Comparison of ENCODE assay signal across 8 cellular contexts in genomic region chr2:84022810-84023431, GRCh38.
A peak's percentile ranks its signal among the peaks of the same experiment; 100 is the strongest.
DNase-seq lines count a peak whose midpoint lies in the region; ATAC-seq, FAIRE-seq and TF ChIP-seq lines count a peak whose summit lies in the region.

No MANE protein-coding gene starts in this region.

- H3K4me2 ChIP-seq in keratinocyte (ENCODE audit: control insufficient read depth, extremely low read depth, insufficient read depth, low read depth, low read length), result no peak overlapping the region

- no peaks in the 10 kb centered on the region for H4K20me1 ChIP-seq in keratinocyte (ENCODE audit: control insufficient read depth, extremely low read depth, insufficient read depth, low read length)

- H3K27me3 ChIP-seq in CD4-positive, alpha-beta memory T cell (ENCODE audit: insufficient read depth, low read length), result no peaks in the 10 kb centered on the region
- H3K27me3 ChIP-seq in keratinocyte (ENCODE audit: control insufficient read depth, extremely low read depth, insufficient read depth, low read length), result no peaks in the 10 kb centered on the region

- FAIRE-seq in keratinocyte (lab: Jason Lieb, UNC), result peak; percentile 63

- DNase-seq in CD4-positive, alpha-beta memory T cell, result peak in 4 of 5 donors; percentile 4 to 18 (median 10)
- peak; percentile 9 to 18 for DNase-seq in NCI-H187 (lab: John Stamatoyannopoulos, UW)
- peak; percentile 28 for DNase-seq in activated CD8-positive, alpha-beta T cell treated with anti-CD3 and anti-CD28 coated beads, Interleukin-2, amount 10 ng/mL, durations not matched to agents 7 days and 5 days
- peak; percentile 5 for DNase-seq in keratinocyte (ENCODE audit: low read depth, low spot score)
- DNase-seq in activated CD8-positive, alpha-beta memory T cell treated with anti-CD3 and anti-CD28 coated beads, Interleukin-2, amount 50 U/mL, for 4 hours, result no peak

- dilution Hi-C loops in keratinocyte (cut with MboI; ENCODE audit: extremely low pct_ligation_motif_present, low sequenced_read_pairs), result no loop called here

- H3K9me3 ChIP-seq in CD4-positive, alpha-beta memory T cell (ENCODE audit: control insufficient read depth in 1 of 2, low read length in 2 of 2), result no peaks in the 10 kb centered on the region
- H3K9me3 ChIP-seq in keratinocyte (ENCODE audit: control insufficient read depth, low read depth, low read length), result no peaks in the 10 kb centered on the region

- no peak overlapping the region for H3K4me3 ChIP-seq in CD4-positive, alpha-beta memory T cell (ENCODE audit: low read length in 2 of 2)
- H3K4me3 ChIP-seq in keratinocyte (ENCODE audit: control insufficient read depth in 2 of 3, extremely low read depth in 1 of 3, insufficient read depth in 2 of 3, low read depth in 1 of 3, low read length in 3 of 3), result no peak overlapping the region

- no peak overlapping the region for H3K27ac Mint-ChIP-seq in CD4-positive, alpha-beta memory T cell
- no peak overlapping the region for H3K27ac Mint-ChIP-seq in activated CD8-positive, alpha-beta T cell treated with anti-CD3 and anti-CD28 coated beads, Interleukin-2, amount 10 ng/mL, durations not matched to agents 7 days and 5 days

- POLR2A ChIA-PET in CD4-positive, alpha-beta memory T cell (lab: Charles Lee; ENCODE audit: partially characterized antibody), result no interaction called here
- POLR2A ChIA-PET in activated CD8-positive, alpha-beta T cell treated with anti-CD3 and anti-CD28 coated beads, Interleukin-2, amount 10 ng/mL, durations not matched to agents 7 days and 5 days (lab: Charles Lee), result no interaction called here

- H3K9me3 Mint-ChIP-seq in CD4-positive, alpha-beta memory T cell, result peaks cover 0 to 2% (median 0%) of the 10 kb centered on the region in 8 donors
- H3K9me3 Mint-ChIP-seq in activated CD8-positive, alpha-beta T cell treated with anti-CD3 and anti-CD28 coated beads, Interleukin-2, amount 10 ng/mL, durations not matched to agents 7 days and 5 days (ENCODE audit: insufficient read depth), result no peaks in the 10 kb centered on the region

- TF ChIP-seq CTCF in keratinocyte (optimal IDR thresholded peaks at IDR 0.05 in 1 of 3, IDR thresholded peaks at IDR 0.05 in 1 of 3, conservative IDR thresholded peaks at IDR 0.05 in 1 of 3; ENCODE audit: extremely low read depth in 1 of 3, insufficient read depth in 2 of 3, low read length in 3 of 3), result peak in 2 of 3 experiments; percentile 68 to 88

- H3K79me2 ChIP-seq in keratinocyte (ENCODE audit: control insufficient read depth, insufficient read depth, low read length), result no peaks in the 10 kb centered on the region

- H3K4me1 ChIP-seq in CD4-positive, alpha-beta memory T cell (ENCODE audit: insufficient read depth, low read length), result no peaks in the 10 kb centered on the region
- no peaks in the 10 kb centered on the region for H3K4me1 ChIP-seq in keratinocyte (ENCODE audit: control insufficient read depth, extremely low read depth, insufficient read depth, low read length)

- intact Hi-C loops in CD4-positive, alpha-beta memory T cell (cut with micrococcal nuclease), result loop anchor here (1.0 kb wide), 1 partner anchor 280 kb away; no protein-coding TSS in a partner anchor

- H3K9me1 ChIP-seq in keratinocyte (ENCODE audit: control insufficient read depth, extremely low read depth, insufficient read depth, low read length), result no peaks in the 10 kb centered on the region

- no peak overlapping the region for H3K27ac ChIP-seq in CD4-positive, alpha-beta memory T cell (ENCODE audit: low read depth, low read length)
- H3K27ac ChIP-seq in keratinocyte (ENCODE audit: control insufficient read depth, insufficient read depth, low read length), result no peak overlapping the region

- CTCF ChIA-PET in CD4-positive, alpha-beta memory T cell (lab: Charles Lee; ENCODE audit: partially characterized antibody), result interaction anchor here (0.9 to 1.6 kb wide), 6 partner anchors 10 to 608 kb away, joined by 3 to 9 read pairs (median 4); no protein-coding TSS in a partner anchor
- CTCF ChIA-PET in activated CD8-positive, alpha-beta T cell treated with anti-CD3 and anti-CD28 coated beads, Interleukin-2, amount 10 ng/mL, durations not matched to agents 7 days and 5 days (lab: Charles Lee), result interaction anchor here (0.7 to 1.3 kb wide), 11 partner anchors 8 to 291 kb away, joined by 3 to 20 read pairs (median 3); no protein-coding TSS in a partner anchor

- H3K4me3 Mint-ChIP-seq in CD4-positive, alpha-beta memory T cell, result no peak overlapping the region
- H3K4me3 Mint-ChIP-seq in activated CD8-positive, alpha-beta T cell treated with anti-CD3 and anti-CD28 coated beads, Interleukin-2, amount 10 ng/mL, durations not matched to agents 7 days and 5 days, result no peak overlapping the region

- no peak overlapping the region for H2AFZ ChIP-seq in keratinocyte (ENCODE audit: control insufficient read depth, low read length)

- no peaks in the 10 kb centered on the region for H3K4me1 Mint-ChIP-seq in CD4-positive, alpha-beta memory T cell
- no peaks in the 10 kb centered on the region for H3K4me1 Mint-ChIP-seq in activated CD8-positive, alpha-beta T cell treated with anti-CD3 and anti-CD28 coated beads, Interleukin-2, amount 10 ng/mL, durations not matched to agents 7 days and 5 days (ENCODE audit: low read depth)

- peaks cover 2 to 4% of the 10 kb centered on the region in 2 donors for H3K27me3 Mint-ChIP-seq in CD4-positive, alpha-beta memory T cell
- no peaks in the 10 kb centered on the region for H3K27me3 Mint-ChIP-seq in activated CD8-positive, alpha-beta T cell treated with anti-CD3 and anti-CD28 coated beads, Interleukin-2, amount 10 ng/mL, durations not matched to agents 7 days and 5 days (ENCODE audit: low read depth)

- no peaks in the 10 kb centered on the region for H3K36me3 Mint-ChIP-seq in CD4-positive, alpha-beta memory T cell
- no peaks in the 10 kb centered on the region for H3K36me3 Mint-ChIP-seq in activated CD8-positive, alpha-beta T cell treated with anti-CD3 and anti-CD28 coated beads, Interleukin-2, amount 10 ng/mL, durations not matched to agents 7 days and 5 days (ENCODE audit: low read depth)

- no peaks in the 10 kb centered on the region for H3K36me3 ChIP-seq in CD4-positive, alpha-beta memory T cell (ENCODE audit: insufficient read depth, low read length)
- H3K36me3 ChIP-seq in keratinocyte (ENCODE audit: control insufficient read depth in 2 of 2, extremely low read depth in 1 of 2, insufficient read depth in 2 of 2, low read length in 2 of 2), result no peaks in the 10 kb centered on the region

- ATAC-seq in GM18502 (IDR thresholded peaks at IDR 0.05; ENCODE audit: poor library complexity, unreplicated experiment) (peak; percentile 60), HG03354 (IDR thresholded peaks at IDR 0.05; ENCODE audit: poor library complexity, severe bottlenecking, unreplicated experiment) (no peak), HG03108 (IDR thresholded peaks at IDR 0.05; ENCODE audit: unreplicated experiment) (no peak)
- no peak for ATAC-seq in activated CD8-positive, alpha-beta T cell treated with anti-CD3 and anti-CD28 coated beads, Interleukin-2, amount 10 ng/mL, durations not matched to agents 7 days and 5 days

- no peak overlapping the region for H3K9ac ChIP-seq in keratinocyte (ENCODE audit: control insufficient read depth, extremely low read depth, insufficient read depth, low read length)
